ENCODE assay signal across 9 cellular contexts in the genomic region with DNA sequence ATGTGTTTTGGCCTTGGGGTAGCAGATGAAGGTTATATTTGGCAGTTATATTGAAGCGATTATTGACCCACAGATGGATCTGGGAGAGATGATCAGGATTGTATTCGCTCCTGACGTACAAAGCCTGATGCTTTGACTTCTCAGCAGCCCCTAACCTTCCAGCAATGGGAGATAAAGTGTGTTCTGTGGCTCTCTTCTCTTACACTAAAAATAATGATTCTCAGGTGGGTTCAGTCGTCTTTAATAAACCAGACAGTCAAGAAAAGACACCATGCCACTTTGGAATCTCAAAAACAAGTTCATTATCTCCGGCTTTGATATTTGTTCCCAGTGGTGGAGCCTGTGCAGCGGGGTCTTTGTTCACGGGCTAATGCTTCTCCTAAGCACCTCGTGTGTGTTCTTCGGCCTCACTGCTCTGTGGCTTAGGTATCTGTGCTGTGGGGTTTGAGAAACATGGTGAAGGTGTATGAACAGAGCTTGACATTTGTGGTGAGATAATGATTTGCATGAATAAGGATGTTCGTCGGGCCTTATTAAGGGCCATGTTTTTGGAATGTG. TPM values are rescaled to one million over a fixed set of nuclear protein-coding genes. Genes with fewer than 3 reads are reported as not detected.
DNase-seq lines count a peak whose midpoint lies in the region; ATAC-seq and TF ChIP-seq lines count a peak whose summit lies in the region.
"Had no signal": no experiment of that assay in that cellular context is flagged by ENCODE, and none has a peak within 500 bp of the region (broad histone marks: within the 10 kb centered on the region; RNA-seq: fewer than 3 reads in every experiment).

No MANE protein-coding gene starts in this region.

- peak overlapping the region; percentile 86 for H3K4me2 ChIP-seq in mammary epithelial cell (ENCODE audit: insufficient read depth, low read depth, low read length)

- TF ChIP-seq CTCF in mammary epithelial cell (conservative IDR thresholded peaks at IDR 0.05 in 1 of 2, IDR thresholded peaks at IDR 0.05 in 1 of 2; ENCODE audit: extremely low read depth in 1 of 2, insufficient read depth in 1 of 2, low read depth in 1 of 2, low read length in 2 of 2): no peak

- H3K27me3 ChIP-seq in mammary epithelial cell (ENCODE audit: insufficient read depth, low read length) (no peaks in the 10 kb centered on the region), mucosa of stomach (ENCODE audit: control insufficient read depth, insufficient read depth, low read length) (peaks cover 4% of the 10 kb centered on the region)

- H2AFZ ChIP-seq in mammary epithelial cell (ENCODE audit: low read depth, low read length): no peak overlapping the region

- no peak for DNase-seq in stimulated activated naive CD8-positive, alpha-beta T cell treated with anti-CD3 and anti-CD28 coated beads, Interleukin-15, Interleukin-2, amounts not matched to agents 100 U/mL and 50 U/mL, for 24 hours
- DNase-seq in mammary epithelial cell (no peak), activated gamma-delta T cell treated with Interleukin-2 at 50 U/mL for 16 hours (no peak), Kasumi-1 (lab: John Stamatoyannopoulos, UW) (no peak)
- DNase-seq: NCI-H1694 treated with DMSO at 0.1 percent for 48 hours had no signal

- H3K9ac ChIP-seq in mammary epithelial cell (ENCODE audit: insufficient read depth, low read length) (peak overlapping the region; percentile 21), mucosa of stomach (ENCODE audit: low read length) (peak overlapping the region; percentile 70)

- no peak overlapping the region for H3K27ac ChIP-seq in mammary epithelial cell (ENCODE audit: insufficient read depth, low read depth, low read length)

- WGBS in mammary epithelial cell (ENCODE audit: low coverage, missing lambda C conversion rate): 44% methylated on average over 7 of the region's 11 CpGs

- H3K27ac Mint-ChIP-seq in stimulated activated naive CD8-positive, alpha-beta T cell treated with anti-CD3 and anti-CD28 coated beads, Interleukin-15, Interleukin-2, amounts not matched to agents 100 ng/mL and 50 ng/mL, for 24 hours: peak overlapping the region; percentile 3

- dilution Hi-C loops in mammary epithelial cell (cut with HindIII; ENCODE audit: low sequenced_read_pairs): no loop called here

- H3K4me1 Mint-ChIP-seq in stimulated activated naive CD8-positive, alpha-beta T cell treated with anti-CD3 and anti-CD28 coated beads, Interleukin-15, Interleukin-2, amounts not matched to agents 100 ng/mL and 50 ng/mL, for 24 hours (ENCODE audit: low read depth): peaks cover 39% of the 10 kb centered on the region

- no peaks in the 10 kb centered on the region for H3K36me3 Mint-ChIP-seq in stimulated activated naive CD8-positive, alpha-beta T cell treated with anti-CD3 and anti-CD28 coated beads, Interleukin-15, Interleukin-2, amounts not matched to agents 100 ng/mL and 50 ng/mL, for 24 hours (ENCODE audit: low read depth)

- H3K4me3 Mint-ChIP-seq in stimulated activated naive CD8-positive, alpha-beta T cell treated with anti-CD3 and anti-CD28 coated beads, Interleukin-15, Interleukin-2, amounts not matched to agents 100 ng/mL and 50 ng/mL, for 24 hours: peak overlapping the region; percentile 82

- H3K9me3 ChIP-seq in mammary epithelial cell (replicated peaks; ENCODE audit: insufficient read depth, low read length) (no peaks in the 10 kb centered on the region), mucosa of stomach (ENCODE audit: control insufficient read depth, low read length) (no peaks in the 10 kb centered on the region)

- BruUV-seq in mammary epithelial cell (replicated peaks; lab: Mats Ljungman, UMichigan): no TSS peak

- H3K4me1 ChIP-seq in mammary epithelial cell (ENCODE audit: insufficient read depth, low read length): peaks cover 31% of the 10 kb centered on the region
- peaks cover 40% of the 10 kb centered on the region for H3K4me1 ChIP-seq in mucosa of stomach (ENCODE audit: control insufficient read depth, insufficient read depth, low read length)

- ATAC-seq in stimulated activated naive CD8-positive, alpha-beta T cell treated with anti-CD3 and anti-CD28 coated beads, Interleukin-15, Interleukin-2, amounts not matched to agents 100 U/mL and 50 U/mL, for 24 hours: no peak
- ATAC-seq in GM21423 (IDR thresholded peaks at IDR 0.05; ENCODE audit: unreplicated experiment): no peak
- ATAC-seq in HG02885 (IDR thresholded peaks at IDR 0.05; ENCODE audit: poor library complexity, unreplicated experiment): no peak

- peaks cover 61% of the 10 kb centered on the region for H3K79me2 ChIP-seq in mammary epithelial cell (ENCODE audit: insufficient read depth, low read length)

- no peaks in the 10 kb centered on the region for H4K20me1 ChIP-seq in mammary epithelial cell (ENCODE audit: insufficient read depth, low read length)

- CTCF ChIA-PET in mammary epithelial cell (lab: Charles Lee; ENCODE audit: low non-redundant PET): no interaction called here

- no peaks in the 10 kb centered on the region for H3K9me3 Mint-ChIP-seq in stimulated activated naive CD8-positive, alpha-beta T cell treated with anti-CD3 and anti-CD28 coated beads, Interleukin-15, Interleukin-2, amounts not matched to agents 100 ng/mL and 50 ng/mL, for 24 hours

- peaks cover 12% of the 10 kb centered on the region for H3K27me3 Mint-ChIP-seq in stimulated activated naive CD8-positive, alpha-beta T cell treated with anti-CD3 and anti-CD28 coated beads, Interleukin-15, Interleukin-2, amounts not matched to agents 100 ng/mL and 50 ng/mL, for 24 hours

- H3K4me3 ChIP-seq in mammary epithelial cell (replicated peaks in 1 of 3; ENCODE audit: insufficient read depth in 1 of 3, low read depth in 2 of 3, low read length in 3 of 3) (peak overlapping the region; percentile 37 to 84 (median 81)), mucosa of stomach (ENCODE audit: low read length) (peak overlapping the region; percentile 34)

- H3K36me3 ChIP-seq in mammary epithelial cell (ENCODE audit: insufficient read depth, low read length) (no peaks in the 10 kb centered on the region), mucosa of stomach (ENCODE audit: control insufficient read depth, insufficient read depth, low read length) (no peaks in the 10 kb centered on the region)

- intact Hi-C loops in mammary epithelial cell (cut with micrococcal nuclease): no loop called here

- in situ Hi-C loops in mammary epithelial cell (cut with MboI; ENCODE audit: low sequenced_read_pairs in 2 of 2): no loop called here

RNA-seq across cellular contexts. Expression of a gene that starts 1.6 kb away (rescaled TPM):
- total RNA-seq in mammary epithelial cell: 10 to 100 TPM; 13.7 to 19.6 TPM
- 10.8 TPM for polyA plus RNA-seq in mammary epithelial cell
- polyA minus RNA-seq in mammary epithelial cell: 13.8 TPM

RNA-seq across cellular contexts. Expression of a gene that starts 45.8 kb away (rescaled TPM):
- total RNA-seq in mammary epithelial cell: under 1 TPM in 1 of 2 donors, not detected in 1; 0.33 TPM
- polyA plus RNA-seq in mammary epithelial cell: not detected
- polyA minus RNA-seq in mammary epithelial cell: not detected

RNA-seq across cellular contexts. Expression of a gene that starts 53.7 kb away (rescaled TPM):
- total RNA-seq in mammary epithelial cell: under 1 TPM in 1 of 2 donors, not detected in 1; 0.50 TPM
- polyA plus RNA-seq in mammary epithelial cell: 0.10 TPM
- not detected for polyA minus RNA-seq in mammary epithelial cell
